1 cellular context compared by ENCODE assay signal in the genomic region with DNA sequence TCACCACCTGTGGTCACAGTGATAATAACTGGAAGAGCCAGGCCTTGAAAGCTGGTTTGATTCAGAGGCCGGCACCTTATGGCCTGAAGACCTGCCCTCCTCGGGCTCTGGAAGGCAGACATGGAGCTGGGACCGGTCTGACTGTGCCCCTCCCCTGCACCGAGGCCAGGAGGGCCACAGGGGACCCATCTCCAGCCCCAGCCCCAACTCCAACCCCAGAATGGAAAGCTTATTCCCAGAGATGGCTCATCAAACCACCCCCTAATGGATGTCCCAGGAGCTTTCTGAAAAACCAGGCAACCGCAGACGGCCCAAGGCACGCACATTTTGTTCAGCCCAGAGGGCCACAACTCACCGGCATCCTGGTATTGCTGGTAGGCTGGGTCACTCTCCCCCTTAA.
TF ChIP-seq lines count a peak whose summit lies in the region.

No MANE protein-coding gene starts in this region.

TF ChIP-seq in K562, 482 proteins besides CTCF, POLR2A, EP300 and RAD21:
- 0 out of 2 replicates have a peak, but pooled peaks have one; percentile 10 for TF ChIP-seq RBFOX2 (IDR thresholded peaks at IDR 0.05; ENCODE audit: low read depth, low read length)
- no peak for TF ChIP-seq MTA2 (IDR thresholded peaks at IDR 0.05; ENCODE audit: low read depth)
